In the genomic region with DNA sequence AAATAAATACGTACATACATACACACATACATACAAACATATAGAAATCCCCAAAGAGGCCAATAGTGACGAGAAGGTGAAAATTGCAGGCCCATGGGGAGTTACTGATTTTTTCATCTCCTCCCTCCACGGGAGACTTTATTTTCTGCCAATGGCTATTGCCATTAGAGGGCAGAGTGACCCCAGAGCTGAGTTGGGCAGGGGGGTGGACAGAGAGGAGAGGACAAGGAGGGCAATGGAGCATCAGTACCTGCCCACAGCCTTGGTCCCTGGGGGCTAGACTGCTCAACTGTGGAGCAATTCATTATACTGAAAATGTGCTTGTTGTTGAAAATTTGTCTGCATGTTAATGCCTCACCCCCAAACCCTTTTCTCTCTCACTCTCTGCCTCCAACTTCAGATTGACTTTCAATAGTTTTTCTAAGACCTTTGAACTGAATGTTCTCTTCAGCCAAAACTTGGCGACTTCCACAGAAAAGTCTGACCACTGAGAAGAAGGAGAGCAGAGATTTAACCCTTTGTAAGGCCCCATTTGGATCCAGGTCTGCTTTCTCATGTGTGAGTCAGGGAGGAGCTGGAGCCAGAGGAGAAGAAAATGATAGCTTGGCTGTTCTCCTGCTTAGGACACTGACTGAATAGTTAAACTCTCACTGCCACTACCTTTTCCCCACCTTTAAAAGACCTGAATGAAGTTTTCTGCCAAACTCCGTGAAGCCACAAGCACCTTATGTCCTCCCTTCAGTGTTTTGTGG, we compare ENCODE assay signal across 17 cellular contexts.
DNase-seq lines count a peak whose midpoint lies in the region; ATAC-seq and TF ChIP-seq lines count a peak whose summit lies in the region.
"Had no signal": no experiment of that assay in that cellular context is flagged by ENCODE, and none has a peak within 500 bp of the region (broad histone marks: within the 10 kb centered on the region; RNA-seq: fewer than 3 reads in every experiment).

No MANE protein-coding gene starts in this region.

- peak; percentile 65 to 79 (median 76) for ATAC-seq in psoas muscle
- ATAC-seq in HG02870 (IDR thresholded peaks at IDR 0.05; ENCODE audit: unreplicated experiment), result no peak

- WGBS in psoas muscle, 3 donors, result 22 to 34% (median 26%) methylated on average over 5 of the region's 5 CpGs

- H3K9ac ChIP-seq in BLaER1 treated with 17β-estradiol and CSF1 and Interleukin-3, amounts not matched to agents 10 nM and 100 nM, result peak overlapping the region; percentile 9 to 79 (median 70); a peak in 18 of 22 replicates

- peak overlapping the region; percentile 70 to 95 (median 88) for H3K4me2 ChIP-seq in BLaER1 treated with 17β-estradiol and CSF1 and Interleukin-3, amounts not matched to agents 10 nM and 100 nM

- H3K4me1 ChIP-seq in BLaER1 treated with 17β-estradiol and CSF1 and Interleukin-3, amounts not matched to agents 10 nM and 100 nM, result peaks cover 80 to 94% (median 86%) of the 10 kb centered on the region in 10 experiments
- peaks cover 12% of the 10 kb centered on the region for H3K4me1 ChIP-seq in psoas muscle

- H3K27me3 ChIP-seq in BLaER1 treated with 17β-estradiol and CSF1 and Interleukin-3, amounts not matched to agents 10 nM and 100 nM, result no peaks in the 10 kb centered on the region
- peaks cover 0 to 3% (median 0%) of the 10 kb centered on the region in 3 donors for H3K27me3 ChIP-seq in psoas muscle (ENCODE audit: insufficient read depth in 3 of 3, low read length in 2 of 3)
- H3K27me3 ChIP-seq: testis had no signal

- DNase-seq in fibroblast of mammary gland (ENCODE audit: low read depth), result peak; percentile 81
- DNase-seq in psoas muscle, result peak in 1 of 2 donors; percentile 55
- DNase-seq in OCI-M2 (lab: John Stamatoyannopoulos, UW; ENCODE audit: unreplicated experiment), result no peak
- DNase-seq in DMS79 (lab: John Stamatoyannopoulos, UW), result no peak
- DNase-seq in activated gamma-delta T cell treated with Interleukin-2 at 50 U/mL for 16 hours, result no peak
- DNase-seq: activated naive CD4-positive, alpha-beta T cell; activated T-cell treated with anti-CD3 and anti-CD28 coated beads for 4 hours; DMS79 treated with DMSO at 0.1 percent for 48 hours; effector CD8-positive, alpha-beta T cell; foreskin melanocyte; NCI-H1105 treated with DMSO at 0.1 percent for 48 hours; NCI-H524; testis had no signal

- TF ChIP-seq CTCF in VCaP (conservative IDR thresholded peaks at IDR 0.05) (no peak), fibroblast of mammary gland (conservative IDR thresholded peaks at IDR 0.05; ENCODE audit: control insufficient read depth, insufficient read depth, low read depth, low read length) (peak; percentile 18), psoas muscle (IDR thresholded peaks at IDR 0.05) (peak; percentile 15)

- H3K9me3 ChIP-seq in BLaER1 treated with 17β-estradiol and CSF1 and Interleukin-3, amounts not matched to agents 10 nM and 100 nM (replicated peaks in 1 of 11), result peaks cover 0 to 5% (median 0%) of the 10 kb centered on the region in 11 experiments; a peak in 1 of 22 replicates
- H3K9me3 ChIP-seq in psoas muscle, result no peaks in the 10 kb centered on the region
- H3K9me3 ChIP-seq: testis had no signal

- no peaks in the 10 kb centered on the region for H4K20me1 ChIP-seq in BLaER1 treated with 17β-estradiol and CSF1 and Interleukin-3, amounts not matched to agents 10 nM and 100 nM

- H3K27ac ChIP-seq in BLaER1 treated with 17β-estradiol and CSF1 and Interleukin-3, amounts not matched to agents 10 nM and 100 nM, result peak overlapping the region; percentile 19 to 88 (median 87); a peak in 21 of 22 replicates
- H3K27ac ChIP-seq in VCaP (peak overlapping the region; percentile 20), psoas muscle (no peak overlapping the region)
- H3K27ac ChIP-seq: RWPE1, testis had no signal

- intact Hi-C loops in psoas muscle (cut with DNase I), result loop anchor here (5.0 to 10.0 kb wide), 4 partner anchors 53 to 420 kb away; no protein-coding TSS in a partner anchor

- H3K36me3 ChIP-seq in BLaER1 treated with 17β-estradiol and CSF1 and Interleukin-3, amounts not matched to agents 10 nM and 100 nM, result peaks cover 0 to 19% (median 14%) of the 10 kb centered on the region in 11 experiments; a peak in 13 of 22 replicates
- no peaks in the 10 kb centered on the region for H3K36me3 ChIP-seq in psoas muscle (ENCODE audit: insufficient read depth in 1 of 2, low read depth in 1 of 2)

- peak overlapping the region in 8 of 10 experiments; percentile 2 to 49 (median 44); a peak in 9 of 20 replicates for H3K4me3 ChIP-seq in BLaER1 treated with 17β-estradiol and CSF1 and Interleukin-3, amounts not matched to agents 10 nM and 100 nM
- H3K4me3 ChIP-seq in fibroblast of mammary gland (ENCODE audit: control insufficient read depth, low read depth, low read length), result no peak overlapping the region
- H3K4me3 ChIP-seq in psoas muscle, result no peak overlapping the region
- H3K4me3 ChIP-seq: testis had no signal

Comparison
In these comparisons a context has a peak if more than half of its experiments do, and no peak if none do; other contexts are left out.
1. H3K4me3 ChIP-seq: peak in BLaER1 treated with 17β-estradiol and CSF1 and Interleukin-3, amounts not matched to agents 10 nM and 100 nM (8 of 10); none in fibroblast of mammary gland (single experiment) and psoas muscle (single experiment).